21 cellular contexts compared by ENCODE assay signal in genomic region chr7:19407270-19407669, GRCh38.
DNase-seq lines count a peak whose midpoint lies in the region; ATAC-seq, FAIRE-seq and TF ChIP-seq lines count a peak whose summit lies in the region.
"Had no signal": no experiment of that assay in that cellular context is flagged by ENCODE, and none has a peak within 500 bp of the region (broad histone marks: within the 10 kb centered on the region; RNA-seq: fewer than 3 reads in every experiment).

No MANE protein-coding gene starts in this region.

- DNase-seq in GM13977 (ENCODE audit: low spot score) = peak; percentile 8
- DNase-seq in GM12878 (ENCODE audit: low read depth, low spot score) = no peak
- no peak for DNase-seq in GM12892 (ENCODE audit: insufficient read length)
- DNase-seq in HPDE6-E6E7 (ENCODE audit: extremely low spot score) = no peak
- no peak for DNase-seq in colonic mucosa
- DNase-seq in stimulated activated CD8-positive, alpha-beta memory T cell treated with anti-CD3 and anti-CD28 coated beads, Interleukin-4, amount 100 ng/mL, for 48 hours = no peak
- DNase-seq: BE2C; CD4-positive, alpha-beta memory T cell; COR-L47; DMS153; DMS79 treated with DMSO at 0.1 percent for 48 hours; EL; GOT3 had no signal

- no peaks in the 10 kb centered on the region for H4K20me1 ChIP-seq in GM12878 (ENCODE audit: control insufficient read depth, insufficient read depth)

- H3K27ac ChIP-seq in GM12878 (ENCODE audit: control insufficient read depth, insufficient read depth) (no peak overlapping the region), colonic mucosa (no peak overlapping the region)
- H3K27ac ChIP-seq: A549, C4-2B had no signal

- SMC1A ChIA-PET in GM12878 (lab: Charles Lee; ENCODE audit: uncharacterized antibody, unreplicated experiment) = interaction anchor here (1.6 kb wide), 1 partner anchor 19 kb away, joined by 3 read pairs; no protein-coding TSS in a partner anchor

- no peak overlapping the region for H3K9ac ChIP-seq in GM12878 (ENCODE audit: control insufficient read depth, insufficient read depth, low read length)
- no peak overlapping the region for H3K9ac ChIP-seq in colonic mucosa (ENCODE audit: low read depth in 2 of 2, low read length in 2 of 2)

- intact Hi-C loops in GM12878 (cut with micrococcal nuclease; ENCODE audit: unreplicated experiment) (no loop called here), colonic mucosa (cut with DNase I) (no loop called here)

- H3K4me3 ChIP-seq in GM12878 = no peak overlapping the region
- H3K4me3 ChIP-seq in colonic mucosa = no peak overlapping the region
- H3K4me3 ChIP-seq: A549, HAP-1 had no signal

- RAD21 ChIA-PET in GM12878 (lab: Charles Lee; ENCODE audit: unreplicated experiment) = no interaction called here

- H3K79me2 ChIP-seq in GM12878 (ENCODE audit: control insufficient read depth, insufficient read depth, low read length) = no peaks in the 10 kb centered on the region

- H3K27me3 ChIP-seq in GM12878 (replicated peaks in 1 of 2; ENCODE audit: control insufficient read depth in 2 of 2, insufficient read depth in 2 of 2, low read length in 1 of 2) = no peaks in the 10 kb centered on the region
- H3K27me3 ChIP-seq in colonic mucosa = no peaks in the 10 kb centered on the region
- H3K27me3 ChIP-seq: BE2C had no signal

- TF ChIP-seq EP300 in GM12878 (IDR thresholded peaks at IDR 0.05; ENCODE audit: borderline replicate concordance in 1 of 2, control insufficient read depth in 1 of 2, low read depth in 2 of 2, low read length in 2 of 2) = no peak

- POLR2A ChIA-PET in GM12878 (lab: Charles Lee) = no interaction called here

- FAIRE-seq in GM12878 (lab: Jason Lieb, UNC) (no peak), GM12892 (lab: Jason Lieb, UNC) (no peak)
- FAIRE-seq: A549, D721Med, G401.6, HepG2 had no signal

- CTCF ChIA-PET in GM12878 (lab: Yijun Ruan, JAX) = interaction anchor here (0.6 kb wide), 1 partner anchor 206 kb away, joined by 3 read pairs; no protein-coding TSS in a partner anchor

- WGBS in GM12878 (ENCODE audit: insufficient coverage, insufficient replicate concordance, low lambda C conversion rate, missing lambda C conversion rate) = 18% methylated on average over 3 of the region's 4 CpGs

- no peak for TF ChIP-seq RAD21 in GM12878 (IDR thresholded peaks at IDR 0.05; ENCODE audit: insufficient read depth, low read depth, low read length)

- no peaks in the 10 kb centered on the region for H3K9me3 ChIP-seq in GM12878 (replicated peaks; ENCODE audit: control insufficient read depth, insufficient read depth, low read length)
- no peaks in the 10 kb centered on the region for H3K9me3 ChIP-seq in colonic mucosa
- H3K9me3 ChIP-seq: A549, BE2C, HAP-1 had no signal

- H3K4me2 ChIP-seq in GM12878 (ENCODE audit: control insufficient read depth, insufficient read depth) = no peak overlapping the region
- H3K4me2 ChIP-seq: A549 had no signal

- in situ Hi-C loops in GM13977 (cut with MboI; ENCODE audit: low pct_unique_long_range_greater_than_20kb, low sequenced_read_pairs, unreplicated experiment) (no loop called here), GM12878 (cut with MboI) (no loop called here)

- H3K4me1 ChIP-seq in GM12878 (ENCODE audit: control insufficient read depth, insufficient read depth, low read length) (no peaks in the 10 kb centered on the region), colonic mucosa (no peaks in the 10 kb centered on the region)
- H3K4me1 ChIP-seq: BE2C had no signal

- TF ChIP-seq POLR2A in GM12878 (IDR thresholded peaks at IDR 0.05; ENCODE audit: low read depth, low read length) (no peak), GM12892 (IDR thresholded peaks at IDR 0.05; ENCODE audit: low read depth, low read length) (no peak)

- no TSS peak for BruUV-seq in GM12878 (replicated peaks; lab: Mats Ljungman, UMichigan)

- no peak for TF ChIP-seq CTCF in GM13977 (IDR thresholded peaks at IDR 0.05; ENCODE audit: extremely low read depth, insufficient read depth, missing control alignments)
- TF ChIP-seq CTCF in GM12878 (IDR thresholded peaks at IDR 0.05 in 2 of 3, conservative IDR thresholded peaks at IDR 0.05 in 1 of 3; ENCODE audit: control insufficient read depth in 2 of 3, extremely low read depth in 1 of 3, insufficient read depth in 1 of 3, low read depth in 3 of 3, low read length in 3 of 3) = no peak
- TF ChIP-seq CTCF in colonic mucosa (IDR thresholded peaks at IDR 0.05) = no peak

- no peak overlapping the region for H2AFZ ChIP-seq in GM12878 (ENCODE audit: control insufficient read depth, low read depth, low read length)

- ATAC-seq in GM19395 (IDR thresholded peaks at IDR 0.05; ENCODE audit: unreplicated experiment) (peak; percentile 52), HG03280 (IDR thresholded peaks at IDR 0.05; ENCODE audit: unreplicated experiment) (peak; percentile 65), GM12878 (peak; percentile 78)
- ATAC-seq: A549, HepG2 had no signal

- no peaks in the 10 kb centered on the region for H3K36me3 ChIP-seq in GM12878 (ENCODE audit: control insufficient read depth in 2 of 2, insufficient read depth in 2 of 2, low read length in 1 of 2)
- no peaks in the 10 kb centered on the region for H3K36me3 ChIP-seq in colonic mucosa
- H3K36me3 ChIP-seq: BE2C, HAP-1 had no signal

TF ChIP-seq in GM12878, 131 proteins besides CTCF, POLR2A, EP300 and RAD21:
- TF ChIP-seq RUNX3 (IDR thresholded peaks at IDR 0.05; ENCODE audit: low read length) = peak; percentile 28; the same call in 1 of the 2 replicates
- no peak for TF ChIP-seq FOXK2 (IDR thresholded peaks at IDR 0.05)
- TF ChIP-seq ETV6 (conservative IDR thresholded peaks at IDR 0.05 in 1 of 2, IDR thresholded peaks at IDR 0.05 in 1 of 2; ENCODE audit: borderline replicate concordance in 1 of 2, low read depth in 1 of 2) = peak in 1 of 2 experiments; percentile 73; a peak in 2 of 4 replicates
- TF ChIP-seq GABPA (IDR thresholded peaks at IDR 0.05; ENCODE audit: low read depth) = peak; percentile 18; the same call in 1 of the 2 replicates
- TF ChIP-seq, protein P1, sequence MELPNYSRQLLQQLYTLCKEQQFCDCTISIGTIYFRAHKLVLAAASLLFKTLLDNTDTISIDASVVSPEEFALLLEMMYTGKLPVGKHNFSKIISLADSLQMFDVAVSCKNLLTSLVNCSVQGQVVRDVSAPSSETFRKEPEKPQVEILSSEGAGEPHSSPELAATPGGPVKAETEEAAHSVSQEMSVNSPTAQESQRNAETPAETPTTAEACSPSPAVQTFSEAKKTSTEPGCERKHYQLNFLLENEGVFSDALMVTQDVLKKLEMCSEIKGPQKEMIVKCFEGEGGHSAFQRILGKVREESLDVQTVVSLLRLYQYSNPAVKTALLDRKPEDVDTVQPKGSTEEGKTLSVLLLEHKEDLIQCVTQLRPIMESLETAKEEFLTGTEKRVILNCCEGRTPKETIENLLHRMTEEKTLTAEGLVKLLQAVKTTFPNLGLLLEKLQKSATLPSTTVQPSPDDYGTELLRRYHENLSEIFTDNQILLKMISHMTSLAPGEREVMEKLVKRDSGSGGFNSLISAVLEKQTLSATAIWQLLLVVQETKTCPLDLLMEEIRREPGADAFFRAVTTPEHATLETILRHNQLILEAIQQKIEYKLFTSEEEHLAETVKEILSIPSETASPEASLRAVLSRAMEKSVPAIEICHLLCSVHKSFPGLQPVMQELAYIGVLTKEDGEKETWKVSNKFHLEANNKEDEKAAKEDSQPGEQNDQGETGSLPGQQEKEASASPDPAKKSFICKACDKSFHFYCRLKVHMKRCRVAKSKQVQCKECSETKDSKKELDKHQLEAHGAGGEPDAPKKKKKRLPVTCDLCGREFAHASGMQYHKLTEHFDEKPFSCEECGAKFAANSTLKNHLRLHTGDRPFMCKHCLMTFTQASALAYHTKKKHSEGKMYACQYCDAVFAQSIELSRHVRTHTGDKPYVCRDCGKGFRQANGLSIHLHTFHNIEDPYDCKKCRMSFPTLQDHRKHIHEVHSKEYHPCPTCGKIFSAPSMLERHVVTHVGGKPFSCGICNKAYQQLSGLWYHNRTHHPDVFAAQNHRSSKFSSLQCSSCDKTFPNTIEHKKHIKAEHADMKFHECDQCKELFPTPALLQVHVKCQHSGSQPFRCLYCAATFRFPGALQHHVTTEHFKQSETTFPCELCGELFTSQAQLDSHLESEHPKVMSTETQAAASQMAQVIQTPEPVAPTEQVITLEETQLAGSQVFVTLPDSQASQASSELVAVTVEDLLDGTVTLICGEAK (IDR thresholded peaks at IDR 0.05; ENCODE audit: borderline replicate concordance) = no peak
- TF ChIP-seq PAX5 (IDR thresholded peaks at IDR 0.05; ENCODE audit: borderline replicate concordance, low read depth, low read length) = no peak
TF ChIP-seq in GM12878: peak in this region for 3.
